In genomic region chr10:109668703-109669102, GRCh38 we compare ENCODE assay signal across 35 cellular contexts.
DNase-seq lines count a peak whose midpoint lies in the region; ATAC-seq, FAIRE-seq and TF ChIP-seq lines count a peak whose summit lies in the region.
"Had no signal": no experiment of that assay in that cellular context is flagged by ENCODE, and none has a peak within 500 bp of the region (broad histone marks: within the 10 kb centered on the region; RNA-seq: fewer than 3 reads in every experiment).

No MANE protein-coding gene starts in this region.

- no peak overlapping the region for H3K23ac ChIP-seq in IMR-90 (ENCODE audit: low read depth, low read length)

- H3K27me3 ChIP-seq in HepG2 (ENCODE audit: control insufficient read depth in 1 of 2, insufficient read depth in 2 of 2, low read length in 2 of 2): no peaks in the 10 kb centered on the region
- peaks cover 0 to 4% of the 10 kb centered on the region in 2 donors for H3K27me3 ChIP-seq in right lobe of liver
- no peaks in the 10 kb centered on the region for H3K27me3 ChIP-seq in IMR-90 (ENCODE audit: control insufficient read depth, insufficient read depth, low read length)
- no peaks in the 10 kb centered on the region for H3K27me3 ChIP-seq in neural progenitor cell
- H3K27me3 ChIP-seq: BE2C; BLaER1; BLaER1 treated with 17β-estradiol and CSF1 and Interleukin-3, amounts not matched to agents 10 nM and 100 nM had no signal

- no peak overlapping the region for H4K91ac ChIP-seq in IMR-90 (ENCODE audit: insufficient read depth, low read depth, low read length)

- dilution Hi-C loops in IMR-90 (cut with HindIII; ENCODE audit: low sequenced_read_pairs, unreplicated experiment): no loop called here

- H3K4me2 ChIP-seq in HepG2 (ENCODE audit: low read depth, low read length) (no peak overlapping the region), A549 (no peak overlapping the region), IMR-90 (ENCODE audit: low read depth, low read length) (no peak overlapping the region), neural progenitor cell (no peak overlapping the region)
- H3K4me2 ChIP-seq: BLaER1; BLaER1 treated with 17β-estradiol and CSF1 and Interleukin-3, amounts not matched to agents 10 nM and 100 nM had no signal

- H3K4me3 ChIP-seq in HepG2 (replicated peaks in 1 of 3; ENCODE audit: insufficient read depth in 1 of 3, low read depth in 2 of 3, low read length in 3 of 3) (no peak overlapping the region), right lobe of liver (no peak overlapping the region), A549 (no peak overlapping the region), IMR-90 (ENCODE audit: insufficient read depth, low read depth, low read length) (no peak overlapping the region), neural progenitor cell (no peak overlapping the region)
- H3K4me3 ChIP-seq: BLaER1; BLaER1 treated with 17β-estradiol and CSF1 and Interleukin-3, amounts not matched to agents 10 nM and 100 nM had no signal

- H3K4me1 ChIP-seq in HepG2 (ENCODE audit: insufficient read depth, low read length) (no peaks in the 10 kb centered on the region), right lobe of liver (no peaks in the 10 kb centered on the region), A549 (no peaks in the 10 kb centered on the region), IMR-90 (ENCODE audit: control insufficient read depth, insufficient read depth, low read length) (no peaks in the 10 kb centered on the region), neural progenitor cell (no peaks in the 10 kb centered on the region)
- H3K4me1 ChIP-seq: BE2C; BLaER1; BLaER1 treated with 17β-estradiol and CSF1 and Interleukin-3, amounts not matched to agents 10 nM and 100 nM; Caco-2 had no signal

- H3K4ac ChIP-seq in IMR-90 (ENCODE audit: low read depth, low read length): no peak overlapping the region

- in situ Hi-C loops in HepG2 (cut with HindIII; ENCODE audit: extremely low pct_ligation_motif_present, low pct_unique_long_range_greater_than_20kb): no loop called here
- in situ Hi-C loops in IMR-90 (cut with MboI; ENCODE audit: low sequenced_read_pairs): no loop called here

- no peak overlapping the region for H3K9ac ChIP-seq in HepG2 (ENCODE audit: insufficient read depth, low read depth, low read length)
- no peak overlapping the region for H3K9ac ChIP-seq in IMR-90 (ENCODE audit: low read depth, low read length)
- no peak overlapping the region for H3K9ac ChIP-seq in neural progenitor cell
- H3K9ac ChIP-seq: BLaER1; BLaER1 treated with 17β-estradiol and CSF1 and Interleukin-3, amounts not matched to agents 10 nM and 100 nM had no signal

- H2AFZ ChIP-seq in HepG2 (ENCODE audit: low read length) (no peak overlapping the region), IMR-90 (replicated peaks; ENCODE audit: low read length, poor library complexity) (no peak overlapping the region), neural progenitor cell (replicated peaks) (peak overlapping the region; percentile 78)

- no peak for TF ChIP-seq RAD21 in HepG2 (CRISPR knock-in tag; IDR thresholded peaks at IDR 0.05)
- TF ChIP-seq RAD21 in A549 (conservative IDR thresholded peaks at IDR 0.05 in 1 of 2, IDR thresholded peaks at IDR 0.05 in 1 of 2): no peak
- TF ChIP-seq RAD21 in IMR-90 (IDR thresholded peaks at IDR 0.05; ENCODE audit: low read length): no peak

- H3K79me2 ChIP-seq in HepG2 (ENCODE audit: insufficient read depth, low read length) (no peaks in the 10 kb centered on the region), neural progenitor cell (ENCODE audit: low read depth) (no peaks in the 10 kb centered on the region)

- no peak overlapping the region for H4K5ac ChIP-seq in IMR-90 (ENCODE audit: low read depth, low read length)

- H3K79me1 ChIP-seq in IMR-90 (ENCODE audit: low read depth in 1 of 2, low read length in 2 of 2): no peaks in the 10 kb centered on the region

- no peaks in the 10 kb centered on the region for H3K36me3 ChIP-seq in HepG2 (replicated peaks in 1 of 2; ENCODE audit: control insufficient read depth in 1 of 2, insufficient read depth in 2 of 2, low read length in 2 of 2)
- H3K36me3 ChIP-seq in right lobe of liver: no peaks in the 10 kb centered on the region
- no peaks in the 10 kb centered on the region for H3K36me3 ChIP-seq in IMR-90 (ENCODE audit: control insufficient read depth, insufficient read depth, low read length)
- H3K36me3 ChIP-seq in neural progenitor cell: no peaks in the 10 kb centered on the region
- H3K36me3 ChIP-seq: BE2C; BLaER1; BLaER1 treated with 17β-estradiol and CSF1 and Interleukin-3, amounts not matched to agents 10 nM and 100 nM had no signal

- no peak overlapping the region for H3K27ac Mint-ChIP-seq in neural progenitor cell
- no peak overlapping the region for H3K27ac Mint-ChIP-seq in stimulated activated effector memory CD8-positive, alpha-beta T cell treated with anti-CD3 and anti-CD28 coated beads, Interleukin-12 subunit alpha, Interleukin-12 subunit beta, amount 100 ng/mL, for 72 hours
- H3K27ac Mint-ChIP-seq: B cell; CD4-positive, alpha-beta T cell; CD4-positive, CD25-positive, alpha-beta regulatory T cell; CD8-positive, alpha-beta memory T cell; CD8-positive, alpha-beta T cell had no signal

- no peak overlapping the region for H2BK120ac ChIP-seq in IMR-90 (ENCODE audit: low read depth, low read length)

- no peak for ATAC-seq in HepG2
- no peak for ATAC-seq in right lobe of liver
- no peak for ATAC-seq in A549
- ATAC-seq in IMR-90 (ENCODE audit: low read depth): no peak
- no peak for ATAC-seq in stimulated activated effector memory CD8-positive, alpha-beta T cell treated with anti-CD3 and anti-CD28 coated beads, Interleukin-12 subunit alpha, Interleukin-12 subunit beta, amount 100 ng/mL, for 72 hours
- ATAC-seq: CD8-positive, alpha-beta T cell had no signal

- TF ChIP-seq EP300 in HepG2 (IDR thresholded peaks at IDR 0.05; ENCODE audit: low read depth in 2 of 2, low read length in 2 of 2) (no peak), HepG2 (CRISPR knock-in tag; IDR thresholded peaks at IDR 0.05; ENCODE audit: borderline replicate concordance) (no peak), A549 (IDR thresholded peaks at IDR 0.05) (no peak)

- POLR2A ChIA-PET in HepG2 (lab: Yijun Ruan, JAX): no interaction called here
- POLR2A ChIA-PET in A549 (lab: Yijun Ruan, JAX): no interaction called here
- POLR2A ChIA-PET in IMR-90 (lab: Charles Lee; ENCODE audit: unreplicated experiment): no interaction called here

- no peak overlapping the region for H2BK5ac ChIP-seq in IMR-90 (ENCODE audit: low read depth, low read length, poor library complexity, severe bottlenecking)

- no peak for TF ChIP-seq POLR2A in HepG2 (IDR thresholded peaks at IDR 0.05; ENCODE audit: insufficient read depth in 1 of 2, low read depth in 2 of 2, low read length in 2 of 2)
- no peak for TF ChIP-seq POLR2A in right lobe of liver (IDR thresholded peaks at IDR 0.05)
- TF ChIP-seq POLR2A in A549 (IDR thresholded peaks at IDR 0.05; ENCODE audit: low read length): no peak
- no peak for TF ChIP-seq POLR2A in IMR-90 (IDR thresholded peaks at IDR 0.05; ENCODE audit: low read depth, low read length)

- no peak overlapping the region for H3K18ac ChIP-seq in IMR-90 (ENCODE audit: low read depth, low read length)

- no peaks in the 10 kb centered on the region for H4K20me1 ChIP-seq in HepG2 (ENCODE audit: insufficient read depth, low read length)
- H4K20me1 ChIP-seq in IMR-90 (ENCODE audit: insufficient read depth, low read length): no peaks in the 10 kb centered on the region
- H4K20me1 ChIP-seq in neural progenitor cell (ENCODE audit: low read depth): no peaks in the 10 kb centered on the region
- H4K20me1 ChIP-seq: BLaER1; BLaER1 treated with 17β-estradiol and CSF1 and Interleukin-3, amounts not matched to agents 10 nM and 100 nM had no signal

- H3K27me3 Mint-ChIP-seq in neural progenitor cell (ENCODE audit: insufficient read depth, low read depth): no peaks in the 10 kb centered on the region
- H3K27me3 Mint-ChIP-seq: B cell; CD4-positive, CD25-positive, alpha-beta regulatory T cell had no signal

- H3K14ac ChIP-seq in IMR-90 (replicated peaks; ENCODE audit: low read depth, low read length): no peak overlapping the region

- BruUV-seq in HepG2 (replicated peaks; lab: Mats Ljungman, UMichigan) (no TSS peak), IMR-90 (replicated peaks; lab: Mats Ljungman, UMichigan) (no TSS peak)

- CTCF ChIA-PET in HepG2 (lab: Yijun Ruan, JAX; ENCODE audit: low intra/inter-chr PET ratio, low total read pairs) (no interaction called here), A549 (lab: Yijun Ruan, JAX) (no interaction called here), IMR-90 (lab: Yijun Ruan, JAX) (no interaction called here)

- no peak overlapping the region for H4K8ac ChIP-seq in IMR-90 (ENCODE audit: low read depth in 2 of 2, low read length in 2 of 2)

- no peak overlapping the region for H3K56ac ChIP-seq in IMR-90 (ENCODE audit: extremely low read depth, insufficient read depth, low read length)

- H2AK5ac ChIP-seq in IMR-90 (ENCODE audit: low read depth, low read length): no peak overlapping the region

- H3K27ac ChIP-seq in HepG2 (ENCODE audit: extremely low read length, insufficient read depth, low read length) (no peak overlapping the region), right lobe of liver (no peak overlapping the region), A549 (no peak overlapping the region), IMR-90 (ENCODE audit: insufficient read depth, low read length) (no peak overlapping the region), neural progenitor cell (no peak overlapping the region)
- H3K27ac ChIP-seq: 22Rv1; BLaER1; BLaER1 treated with 17β-estradiol and CSF1 and Interleukin-3, amounts not matched to agents 10 nM and 100 nM; C4-2B had no signal

- no peaks in the 10 kb centered on the region for H3K4me1 Mint-ChIP-seq in neural progenitor cell
- H3K4me1 Mint-ChIP-seq in stimulated activated effector memory CD8-positive, alpha-beta T cell treated with anti-CD3 and anti-CD28 coated beads, Interleukin-12 subunit alpha, Interleukin-12 subunit beta, amount 100 ng/mL, for 72 hours: no peaks in the 10 kb centered on the region
- H3K4me1 Mint-ChIP-seq: B cell; CD14-positive monocyte; CD4-positive, alpha-beta memory T cell; CD4-positive, CD25-positive, alpha-beta regulatory T cell; CD8-positive, alpha-beta memory T cell had no signal

- no peaks in the 10 kb centered on the region for H3K9me1 ChIP-seq in IMR-90 (ENCODE audit: insufficient read depth, low read length)

- no peak overlapping the region for H2BK20ac ChIP-seq in IMR-90 (ENCODE audit: low read depth, low read length)

- no peaks in the 10 kb centered on the region for H3K9me3 Mint-ChIP-seq in neural progenitor cell
- no peaks in the 10 kb centered on the region for H3K9me3 Mint-ChIP-seq in stimulated activated effector memory CD8-positive, alpha-beta T cell treated with anti-CD3 and anti-CD28 coated beads, Interleukin-12 subunit alpha, Interleukin-12 subunit beta, amount 100 ng/mL, for 72 hours
- H3K9me3 Mint-ChIP-seq: CD4-positive, alpha-beta T cell; CD8-positive, alpha-beta T cell had no signal

- H3F3A ChIP-seq in neural progenitor cell (ENCODE audit: low read depth): no peaks in the 10 kb centered on the region

- no peaks in the 10 kb centered on the region for H3K36me3 Mint-ChIP-seq in neural progenitor cell
- H3K36me3 Mint-ChIP-seq in stimulated activated effector memory CD8-positive, alpha-beta T cell treated with anti-CD3 and anti-CD28 coated beads, Interleukin-12 subunit alpha, Interleukin-12 subunit beta, amount 100 ng/mL, for 72 hours: no peaks in the 10 kb centered on the region
- H3K36me3 Mint-ChIP-seq: CD14-positive monocyte; CD4-positive, alpha-beta memory T cell; CD4-positive, CD25-positive, alpha-beta regulatory T cell; CD8-positive, alpha-beta memory T cell; CD8-positive, alpha-beta T cell had no signal

- H2BK15ac ChIP-seq in IMR-90 (ENCODE audit: low read depth, low read length): no peak overlapping the region

- TF ChIP-seq CTCF in HepG2 (CRISPR knock-in tag; IDR thresholded peaks at IDR 0.05): no peak
- TF ChIP-seq CTCF in right lobe of liver (IDR thresholded peaks at IDR 0.05): no peak
- TF ChIP-seq CTCF in A549 (IDR thresholded peaks at IDR 0.05): no peak
- TF ChIP-seq CTCF in IMR-90 (conservative IDR thresholded peaks at IDR 0.05; ENCODE audit: low read depth, low read length): no peak
- TF ChIP-seq CTCF in neural progenitor cell (IDR thresholded peaks at IDR 0.05): no peak

- no peak for FAIRE-seq in HepG2 (lab: Jason Lieb, UNC)
- no peak for FAIRE-seq in A549 (lab: Jason Lieb, UNC)
- FAIRE-seq: A204.1, D721Med had no signal

- DNase-seq in HepG2 (ENCODE audit: low spot score) (no peak), right lobe of liver (no peak), A549 (ENCODE audit: low read depth in 1 of 2, low spot score in 1 of 2) (no peak), IMR-90 (no peak), neural progenitor cell (ENCODE audit: low spot score) (no peak), NCI-H146 treated with DMSO at 0.1 percent for 48 hours (lab: John Stamatoyannopoulos, UW; ENCODE audit: unreplicated experiment) (no peak), GM03348 (ENCODE audit: low spot score) (no peak)
- DNase-seq in stimulated activated effector memory CD8-positive, alpha-beta T cell treated with anti-CD3 and anti-CD28 coated beads, Interleukin-12 subunit alpha, Interleukin-12 subunit beta, amount 100 ng/mL, for 72 hours (ENCODE audit: low spot score in 2 of 2): no peak
- DNase-seq: 8988T; ACHN; AML-193; BE2C; C1 segment of cervical spinal cord; Caco-2; Calu3; CD4-positive, alpha-beta memory T cell; CD4-positive, alpha-beta T cell; CD4-positive, CD25-positive, alpha-beta regulatory T cell; CD8-positive, alpha-beta memory T cell; CD8-positive, alpha-beta T cell; COR-L47; DMS 273 treated with DMSO at 0.1 percent for 48 hours; DMS153; DMS79; DMS79 treated with DMSO at 0.1 percent for 48 hours; DND-41; EL had no signal

- intact Hi-C loops in HepG2 (cut with micrococcal nuclease; ENCODE audit: unreplicated experiment): no loop called here
- intact Hi-C loops in right lobe of liver (cut with DNase I): no loop called here
- intact Hi-C loops in IMR-90 (cut with micrococcal nuclease): no loop called here

- no peak overlapping the region for H3K4me3 Mint-ChIP-seq in neural progenitor cell
- H3K4me3 Mint-ChIP-seq in stimulated activated effector memory CD8-positive, alpha-beta T cell treated with anti-CD3 and anti-CD28 coated beads, Interleukin-12 subunit alpha, Interleukin-12 subunit beta, amount 100 ng/mL, for 72 hours: no peak overlapping the region
- H3K4me3 Mint-ChIP-seq: B cell; CD14-positive monocyte; CD4-positive, alpha-beta memory T cell; CD4-positive, alpha-beta T cell; CD4-positive, CD25-positive, alpha-beta regulatory T cell; CD8-positive, alpha-beta memory T cell; CD8-positive, alpha-beta T cell had no signal

- no peaks in the 10 kb centered on the region for H3K9me3 ChIP-seq in HepG2 (ENCODE audit: low read length)
- H3K9me3 ChIP-seq in right lobe of liver: no peaks in the 10 kb centered on the region
- no peaks in the 10 kb centered on the region for H3K9me3 ChIP-seq in A549
- H3K9me3 ChIP-seq in IMR-90 (ENCODE audit: control insufficient read depth, insufficient read depth, low read length): peaks cover 10% of the 10 kb centered on the region
- H3K9me3 ChIP-seq in neural progenitor cell (ENCODE audit: low read depth): no peaks in the 10 kb centered on the region
- H3K9me3 ChIP-seq: BE2C, Caco-2 had no signal

- no peak overlapping the region for H2AK9ac ChIP-seq in IMR-90 (replicated peaks; ENCODE audit: low read depth, low read length, poor library complexity)
